ENCODE assay signal across 9 cellular contexts in genomic region chr11:69010361-69010891, GRCh38. TPM values are rescaled to one million over a fixed set of nuclear protein-coding genes. Genes with fewer than 3 reads are reported as not detected.
DNase-seq lines count a peak whose midpoint lies in the region; ATAC-seq and TF ChIP-seq lines count a peak whose summit lies in the region.
"Had no signal": no experiment of that assay in that cellular context is flagged by ENCODE, and none has a peak within 500 bp of the region (broad histone marks: within the 10 kb centered on the region; RNA-seq: fewer than 3 reads in every experiment).

No MANE protein-coding gene starts in this region.

- H3K27ac ChIP-seq in HEK293 (ENCODE audit: extremely low read depth, low read depth, low read length): no peak overlapping the region
- no peak overlapping the region for H3K27ac ChIP-seq in iPS-20b (ENCODE audit: low read length)
- peak overlapping the region; percentile 80 for H3K27ac ChIP-seq in suprapubic skin

- no peak for TF ChIP-seq POLR2A in suprapubic skin (IDR thresholded peaks at IDR 0.05)

- DNase-seq in astrocyte of the spinal cord (ENCODE audit: low read depth, low spot score) (no peak), suprapubic skin (ENCODE audit: low spot score in 2 of 2) (peak in 1 of 2 donors; percentile 74), SIG-M5 (lab: John Stamatoyannopoulos, UW) (no peak), SIG-M5 treated with dmso at 0.1 percent for 504 hours (lab: John Stamatoyannopoulos, UW; ENCODE audit: unreplicated experiment) (no peak)
- no peak for DNase-seq in activated CD4-positive, alpha-beta T cell treated with anti-CD3 and anti-CD28 coated beads for 4 hours

- H3K4me1 ChIP-seq in HEK293 (ENCODE audit: control insufficient read depth, insufficient read depth, low read length) (no peaks in the 10 kb centered on the region), iPS-20b (ENCODE audit: insufficient read depth, low read length) (peaks cover 18% of the 10 kb centered on the region), suprapubic skin (peaks cover 66% of the 10 kb centered on the region)

- H3K9me3 ChIP-seq in HEK293 (ENCODE audit: control insufficient read depth, insufficient read depth, low read depth, low read length): no peaks in the 10 kb centered on the region
- no peaks in the 10 kb centered on the region for H3K9me3 ChIP-seq in iPS-20b (ENCODE audit: insufficient read depth, low read depth, low read length)
- no peaks in the 10 kb centered on the region for H3K9me3 ChIP-seq in suprapubic skin

- TF ChIP-seq EP300 in suprapubic skin (IDR thresholded peaks at IDR 0.05): no peak

- peak overlapping the region; percentile 45; the same call in 1 of the 2 replicates for H3K9ac ChIP-seq in iPS-20b (ENCODE audit: low read depth, low read length)

- no peak for ATAC-seq in HG03457 (IDR thresholded peaks at IDR 0.05; ENCODE audit: unreplicated experiment)

- 51% methylated on average over 5 of the region's 9 CpGs for WGBS in suprapubic skin

- H3K27me3 ChIP-seq in iPS-20b (ENCODE audit: insufficient read depth, low read length) (peaks cover 34% of the 10 kb centered on the region), suprapubic skin (peaks cover 39% of the 10 kb centered on the region)

- no peak for TF ChIP-seq CTCF in HEK293 (tag by site-specific recombination; IDR thresholded peaks at IDR 0.05)
- TF ChIP-seq CTCF in astrocyte of the spinal cord (IDR thresholded peaks at IDR 0.05; ENCODE audit: low read depth, low read length): no peak
- no peak for TF ChIP-seq CTCF in suprapubic skin (IDR thresholded peaks at IDR 0.05)

- in situ Hi-C loops in astrocyte of the spinal cord (cut with HindIII; ENCODE audit: low sequenced_read_pairs): no loop called here

- POLR2A ChIA-PET in HEK293 (lab: Yijun Ruan, JAX): interaction anchor here (3.1 kb wide), 1 partner anchor 39 kb away, joined by 9 read pairs; the partner anchor contains the start of gene TPCN2

- H3K36me3 ChIP-seq in HEK293 (ENCODE audit: control insufficient read depth in 2 of 2, insufficient read depth in 1 of 2, low read length in 2 of 2): no peaks in the 10 kb centered on the region
- H3K36me3 ChIP-seq in iPS-20b (ENCODE audit: insufficient read depth, low read depth, low read length): no peaks in the 10 kb centered on the region
- no peaks in the 10 kb centered on the region for H3K36me3 ChIP-seq in suprapubic skin

- CTCF ChIA-PET in HEK293 (lab: Yijun Ruan, JAX): interaction anchor here (0.6 to 0.7 kb wide), 2 partner anchors 8 to 719 kb away, joined by 4 to 6 read pairs; no protein-coding TSS in a partner anchor

- H3K4me3 ChIP-seq in HEK293 (ENCODE audit: low read depth, low read length): no peak overlapping the region
- peak overlapping the region; percentile 7 for H3K4me3 ChIP-seq in astrocyte of the spinal cord (ENCODE audit: low read depth, low read length)
- H3K4me3 ChIP-seq in iPS-20b (ENCODE audit: low read length): peak overlapping the region; percentile 63; the same call in 1 of the 2 replicates
- H3K4me3 ChIP-seq in suprapubic skin: peak overlapping the region; percentile 44

TF ChIP-seq in HEK293, 187 proteins besides CTCF, POLR2A, EP300 and RAD21:
- TF ChIP-seq ZFP69B (tag by site-specific recombination; IDR thresholded peaks at IDR 0.05): no peak
- peak; percentile 46; the same call in 1 of the 2 replicates for TF ChIP-seq KLF1 (tag by site-specific recombination; IDR thresholded peaks at IDR 0.05)

RNA-seq across cellular contexts. Expression of gene MRGPRF, which starts 2.6 kb away (rescaled TPM):
- 1 to 10 TPM; 2.0 to 9.8 (median 4.8) TPM for total RNA-seq in suprapubic skin
- total RNA-seq: HT1080 had no signal

RNA-seq across cellular contexts. Expression of gene MRGPRD, which starts 29.6 kb away (rescaled TPM):
- not detected for total RNA-seq in suprapubic skin
- total RNA-seq: HT1080 had no signal

RNA-seq across cellular contexts. Expression of gene TPCN2, which starts 38.3 kb away (rescaled TPM):
- total RNA-seq in suprapubic skin: 10 to 100 TPM in 3 of 4 donors, 1 to 10 TPM in 1; 8.4 to 30.3 (median 24.4) TPM
